Comparison of ENCODE assay signal across 1 cellular context in genomic region chr2:113236367-113237159, GRCh38.
TF ChIP-seq lines count a peak whose summit lies in the region.

No MANE protein-coding gene starts in this region.

TF ChIP-seq in SK-N-SH, 30 proteins besides CTCF, POLR2A, EP300 and RAD21:
- TF ChIP-seq, protein P1, sequence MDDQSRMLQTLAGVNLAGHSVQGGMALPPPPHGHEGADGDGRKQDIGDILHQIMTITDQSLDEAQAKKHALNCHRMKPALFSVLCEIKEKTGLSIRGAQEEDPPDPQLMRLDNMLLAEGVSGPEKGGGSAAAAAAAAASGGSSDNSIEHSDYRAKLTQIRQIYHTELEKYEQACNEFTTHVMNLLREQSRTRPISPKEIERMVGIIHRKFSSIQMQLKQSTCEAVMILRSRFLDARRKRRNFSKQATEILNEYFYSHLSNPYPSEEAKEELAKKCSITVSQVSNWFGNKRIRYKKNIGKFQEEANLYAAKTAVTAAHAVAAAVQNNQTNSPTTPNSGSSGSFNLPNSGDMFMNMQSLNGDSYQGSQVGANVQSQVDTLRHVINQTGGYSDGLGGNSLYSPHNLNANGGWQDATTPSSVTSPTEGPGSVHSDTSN (IDR thresholded peaks at IDR 0.05): no peak
- TF ChIP-seq YY1 (IDR thresholded peaks at IDR 0.05; ENCODE audit: low read depth) (no peak), JUND (IDR thresholded peaks at IDR 0.05) (no peak)
- TF ChIP-seq, protein P2, sequence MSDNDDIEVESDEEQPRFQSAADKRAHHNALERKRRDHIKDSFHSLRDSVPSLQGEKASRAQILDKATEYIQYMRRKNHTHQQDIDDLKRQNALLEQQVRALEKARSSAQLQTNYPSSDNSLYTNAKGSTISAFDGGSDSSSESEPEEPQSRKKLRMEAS (IDR thresholded peaks at IDR 0.05; ENCODE audit: low read depth): no peak
